1 cellular context compared by ENCODE assay signal in genomic region chr3:55271549-55271948, GRCh38.
TF ChIP-seq lines count a peak whose summit lies in the region.

No MANE protein-coding gene starts in this region.

TF ChIP-seq in IMR-90, 13 proteins besides CTCF, POLR2A, EP300 and RAD21:
- no peak for TF ChIP-seq MXI1 (IDR thresholded peaks at IDR 0.05; ENCODE audit: borderline replicate concordance, low read depth, low read length)
- TF ChIP-seq FOS (IDR thresholded peaks at IDR 0.05; ENCODE audit: low read depth, low read length), result no peak
- TF ChIP-seq MAFK (IDR thresholded peaks at IDR 0.05; ENCODE audit: low read depth, low read length), result no peak
- no peak for TF ChIP-seq RFX5 (IDR thresholded peaks at IDR 0.05; ENCODE audit: low read depth, low read length)
- TF ChIP-seq ELK1 (IDR thresholded peaks at IDR 0.05; ENCODE audit: borderline replicate concordance, low read depth, low read length), result no peak
- TF ChIP-seq CEBPB (IDR thresholded peaks at IDR 0.05; ENCODE audit: low read depth, low read length), result no peak
- no peak for TF ChIP-seq CHD1 (IDR thresholded peaks at IDR 0.05; ENCODE audit: low read depth, low read length)
- TF ChIP-seq SMC3 (IDR thresholded peaks at IDR 0.05; ENCODE audit: low read depth, low read length), result no peak
- TF ChIP-seq USF2 (IDR thresholded peaks at IDR 0.05; ENCODE audit: low read depth, low read length), result no peak
